ENCODE assay signal across 6 cellular contexts in the genomic region with DNA sequence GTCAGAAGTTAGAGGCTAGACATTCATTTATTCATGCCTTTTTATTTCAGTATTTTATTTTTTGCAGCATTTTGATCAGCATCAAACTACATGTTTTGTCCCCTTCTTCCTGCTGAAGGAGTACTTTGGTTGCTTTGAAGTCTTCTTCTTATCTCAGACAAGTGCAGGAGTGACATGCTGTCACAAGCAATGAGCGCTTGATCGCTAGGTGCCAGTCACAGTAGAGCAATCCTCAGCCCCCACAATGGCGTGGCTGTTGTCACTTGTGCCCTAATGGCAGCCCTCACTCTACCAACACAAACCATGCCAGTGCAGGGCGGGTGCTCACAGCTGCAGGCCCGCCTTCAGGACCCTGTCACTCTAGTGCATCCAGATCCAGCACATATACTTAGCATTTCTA.
"Had no signal": no experiment of that assay in that cellular context is flagged by ENCODE, and none has a peak within 500 bp of the region (broad histone marks: within the 10 kb centered on the region; RNA-seq: fewer than 3 reads in every experiment).

No MANE protein-coding gene starts in this region.

- H3K4me3 ChIP-seq: GM23248, K562 had no signal

- H3K9ac ChIP-seq: GM23248 had no signal

- FAIRE-seq: H54, HepG2, K562 had no signal

- H3K27ac ChIP-seq: GM23248, HL-60 had no signal

- H2AFZ ChIP-seq: GM23248 had no signal

- DNase-seq: GM23248, GOT3 had no signal
